In genomic region chr2:98233941-98234340, GRCh38 we compare ENCODE assay signal across 21 cellular contexts.
"Had no signal": no experiment of that assay in that cellular context is flagged by ENCODE, and none has a peak within 500 bp of the region (broad histone marks: within the 10 kb centered on the region; RNA-seq: fewer than 3 reads in every experiment).

No MANE protein-coding gene starts in this region.

- H3K27me3 ChIP-seq: heart right ventricle, sigmoid colon had no signal

- H3K4me3 ChIP-seq: coronary artery, heart right ventricle, left ventricle myocardium inferior, lung, sigmoid colon, stomach, thoracic aorta had no signal

- H3K36me3 ChIP-seq: heart right ventricle, left ventricle myocardium inferior, sigmoid colon, stomach, thoracic aorta had no signal

- H3K27ac ChIP-seq: coronary artery, heart right ventricle, left ventricle myocardium inferior, sigmoid colon, stomach, thoracic aorta had no signal

- H3K9me3 ChIP-seq: heart right ventricle, left ventricle myocardium inferior, sigmoid colon, stomach, thoracic aorta had no signal

- ATAC-seq: naive thymus-derived CD8-positive, alpha-beta T cell had no signal

- DNase-seq: effector CD4-positive, alpha-beta T cell; endodermal cell; erythroblast; foreskin melanocyte; heart right ventricle; hypothalamus; islet precursor cell; left ventricle myocardium inferior; mesenchymal stem cell; naive thymus-derived CD8-positive, alpha-beta T cell; posterior cingulate gyrus; sigmoid colon; small intestine; stimulated activated CD4-positive, alpha-beta T cell treated with anti-CD3 and anti-CD28 coated beads, Interleukin-12 subunit alpha, Interleukin-12 subunit beta, amount 100 ng/mL, for 4 hours; stimulated activated naive CD4-positive, alpha-beta T cell; stomach; substantia nigra; trophoblast cell had no signal

- H3K4me1 ChIP-seq: sigmoid colon, stomach had no signal
